In the genomic region with DNA sequence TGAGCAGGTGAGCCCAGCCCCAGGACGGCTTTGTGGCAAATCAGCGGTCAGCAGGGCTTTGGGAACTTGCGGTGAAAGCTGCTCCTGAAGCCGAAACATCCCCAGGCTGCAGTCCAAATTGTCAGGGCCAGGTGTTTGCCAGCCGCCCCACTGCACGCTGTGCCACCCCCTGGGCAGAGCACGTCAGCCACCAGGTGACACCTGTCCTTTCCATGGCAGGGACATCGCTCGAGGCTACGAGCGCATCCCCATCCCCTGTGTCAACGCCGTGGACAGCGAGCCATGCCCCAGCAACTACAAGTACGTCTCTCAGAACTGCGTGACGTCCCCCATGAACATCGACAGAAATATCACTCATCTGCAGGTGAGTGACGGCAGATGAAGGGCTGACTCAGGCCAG, we compare ENCODE assay signal across 19 cellular contexts.
A peak's percentile ranks its signal among the peaks of the same experiment; 100 is the strongest.
DNase-seq lines count a peak whose midpoint lies in the region; ATAC-seq, FAIRE-seq and TF ChIP-seq lines count a peak whose summit lies in the region.
"Had no signal": no experiment of that assay in that cellular context is flagged by ENCODE, and none has a peak within 500 bp of the region (broad histone marks: within the 10 kb centered on the region; RNA-seq: fewer than 3 reads in every experiment).

No MANE protein-coding gene starts in this region.

- H3K4me3 Mint-ChIP-seq in natural killer cell, result no peak overlapping the region
- H3K4me3 Mint-ChIP-seq: B cell; CD8-positive, alpha-beta T cell; T-helper 1 cell treated with Interleukin-12 subunit alpha and Interleukin-12 subunit beta and Interleukin-4 antibody, amounts not matched to agents 30 μg/mL and 1 μg/mL, for 36 hours had no signal

- H3K9ac ChIP-seq in kidney (ENCODE audit: low read length in 2 of 2), result no peak overlapping the region

- no peak for TF ChIP-seq CTCF in kidney (IDR thresholded peaks at IDR 0.05; ENCODE audit: borderline replicate concordance, extremely low read depth, insufficient read depth)
- no peak for TF ChIP-seq CTCF in natural killer cell (IDR thresholded peaks at IDR 0.05)

- no peaks in the 10 kb centered on the region for H3K4me1 ChIP-seq in kidney (ENCODE audit: control insufficient read depth in 1 of 2, insufficient read depth in 1 of 2, low read depth in 1 of 2, low read length in 2 of 2)

- FAIRE-seq in kidney (lab: Jason Lieb, UNC), result no peak
- FAIRE-seq: GM18507 had no signal

- H3K36me3 ChIP-seq in kidney (ENCODE audit: control insufficient read depth in 1 of 2, insufficient read depth in 2 of 2, low read length in 2 of 2), result peaks cover 28 to 49% of the 10 kb centered on the region in 2 donors

- ATAC-seq in HG02973 (IDR thresholded peaks at IDR 0.05; ENCODE audit: unreplicated experiment), result no peak
- no peak for ATAC-seq in natural killer cell
- ATAC-seq: CD8-positive, alpha-beta T cell had no signal

- H3K9me3 ChIP-seq in kidney (ENCODE audit: control insufficient read depth in 1 of 2, low read length in 2 of 2), result peaks cover 0 to 3% of the 10 kb centered on the region in 2 donors

- no peaks in the 10 kb centered on the region for H3K36me3 Mint-ChIP-seq in natural killer cell

- intact Hi-C loops in kidney (cut with DNase I) (no loop called here), natural killer cell (cut with micrococcal nuclease) (no loop called here)

- DNase-seq in COR-L47 (lab: John Stamatoyannopoulos, UW) (peak; percentile 90), NCI-H1417 (lab: John Stamatoyannopoulos, UW) (peak; percentile 26 to 96 (median 89)), NCI-H69 (lab: John Stamatoyannopoulos, UW) (peak; percentile 47), kidney (peak; percentile 58), natural killer cell (no peak)
- no peak for DNase-seq in activated CD4-positive, alpha-beta T cell treated with anti-CD3 and anti-CD28 coated beads for 4 hours
- DNase-seq: ACHN; CD8-positive, alpha-beta T cell; DMS 273 treated with DMSO at 0.1 percent for 48 hours; KBM-7; NCI-H1092; NCI-H2029; NCI-H446; NCI-H748 treated with DMSO at 0.1 percent for 48 hours; SHP77 treated with DMSO at 0.1 percent for 48 hours had no signal

- no peaks in the 10 kb centered on the region for H3K9me3 Mint-ChIP-seq in natural killer cell
- H3K9me3 Mint-ChIP-seq: CD8-positive, alpha-beta T cell; T-helper 1 cell treated with Interleukin-12 subunit alpha and Interleukin-12 subunit beta and Interleukin-4 antibody, amounts not matched to agents 30 μg/mL and 1 μg/mL, for 36 hours had no signal

- no peak overlapping the region for H3K27ac ChIP-seq in kidney (ENCODE audit: low read depth in 2 of 2, low read length in 2 of 2)

- H3K4me3 ChIP-seq in kidney (ENCODE audit: low read length in 2 of 2), result no peak overlapping the region

- H3K4me1 Mint-ChIP-seq in natural killer cell, result peaks cover 2 to 4% of the 10 kb centered on the region in 2 donors

- no peak overlapping the region for H3K27ac Mint-ChIP-seq in natural killer cell
- H3K27ac Mint-ChIP-seq: B cell; CD8-positive, alpha-beta T cell; T-helper 1 cell treated with Interleukin-12 subunit alpha and Interleukin-12 subunit beta and Interleukin-4 antibody, amounts not matched to agents 30 μg/mL and 1 μg/mL, for 36 hours had no signal

- no peaks in the 10 kb centered on the region for H3K27me3 Mint-ChIP-seq in natural killer cell (ENCODE audit: low read depth in 2 of 2)
- H3K27me3 Mint-ChIP-seq: B cell had no signal

Comparison
In these comparisons a context has a peak if more than half of its experiments do, and no peak if none do; other contexts are left out.
1. DNase-seq: peak in COR-L47 (single experiment), NCI-H1417 (3 of 3), NCI-H69 (single experiment) and kidney (single experiment); none in natural killer cell (single experiment) and activated CD4-positive, alpha-beta T cell treated with anti-CD3 and anti-CD28 coated beads for 4 hours (0 of 2).